In genomic region chr1:157040802-157041201, GRCh38 we compare ENCODE assay signal across 16 cellular contexts.
DNase-seq lines count a peak whose midpoint lies in the region; ATAC-seq lines count a peak whose summit lies in the region.
"Had no signal": no experiment of that assay in that cellular context is flagged by ENCODE, and none has a peak within 500 bp of the region (broad histone marks: within the 10 kb centered on the region; RNA-seq: fewer than 3 reads in every experiment).

No MANE protein-coding gene starts in this region.

- H3K27ac ChIP-seq in effector memory CD4-positive, alpha-beta T cell (ENCODE audit: insufficient read depth, low read length, poor library complexity, severe bottlenecking): no peak overlapping the region
- H3K27ac ChIP-seq: 22Rv1, neutrophil had no signal

- no peak overlapping the region for H3K4me3 ChIP-seq in effector memory CD4-positive, alpha-beta T cell (ENCODE audit: insufficient read depth, low read depth, low read length, poor library complexity, severe bottlenecking)

- H3K36me3 ChIP-seq in effector memory CD4-positive, alpha-beta T cell (ENCODE audit: control insufficient read depth, insufficient read depth, low read length): no peaks in the 10 kb centered on the region
- H3K36me3 ChIP-seq: neutrophil had no signal

- ATAC-seq in GM21367 (IDR thresholded peaks at IDR 0.05; ENCODE audit: unreplicated experiment): no peak
- ATAC-seq: stimulated activated naive CD8-positive, alpha-beta T cell treated with anti-CD3 and anti-CD28 coated beads, Interleukin-15, Interleukin-2, amounts not matched to agents 100 U/mL and 50 U/mL, for 24 hours had no signal

- H3K27me3 ChIP-seq in effector memory CD4-positive, alpha-beta T cell (replicated peaks; ENCODE audit: control insufficient read depth, insufficient read depth, low read length, poor library complexity, severe bottlenecking): peaks cover 11% of the 10 kb centered on the region

- DNase-seq in SIG-M5 treated with dmso at 0.1 percent for 504 hours (lab: John Stamatoyannopoulos, UW; ENCODE audit: unreplicated experiment) (peak; percentile 14), SIG-M5 (lab: John Stamatoyannopoulos, UW) (no peak), SKM-1 treated with dmso at 0.1 percent for 144 hours (lab: John Stamatoyannopoulos, UW; ENCODE audit: unreplicated experiment) (peak; percentile 29), fibroblast of peridontal ligament (ENCODE audit: extremely low read depth) (peak; percentile 87), NCI-H1436 (lab: John Stamatoyannopoulos, UW) (no peak)
- no peak for DNase-seq in effector memory CD4-positive, alpha-beta T cell
- no peak for DNase-seq in activated CD4-positive, alpha-beta T cell treated with anti-CD3 and anti-CD28 coated beads, Interleukin-2, amount 50 U/mL, for 4 hours
- DNase-seq: activated CD4-positive, CD25-positive, alpha-beta regulatory T cell; activated CD8-positive, alpha-beta memory T cell treated with anti-CD3 and anti-CD28 coated beads, Interleukin-2, amount 50 U/mL, for 48 hours; activated naive CD8-positive, alpha-beta T cell treated with anti-CD3 and anti-CD28 coated beads, Interleukin-2, amount 10 ng/mL, durations not matched to agents 7 days and 5 days; Calu3; mesendoderm; stimulated activated naive CD8-positive, alpha-beta T cell treated with anti-CD3 and anti-CD28 coated beads, Interleukin-15, Interleukin-2, amounts not matched to agents 100 U/mL and 50 U/mL, for 24 hours had no signal

- H3K4me1 ChIP-seq in effector memory CD4-positive, alpha-beta T cell (ENCODE audit: control insufficient read depth, insufficient read depth, low read length, poor library complexity, severe bottlenecking): peaks cover 3% of the 10 kb centered on the region

- H3K9me3 ChIP-seq in effector memory CD4-positive, alpha-beta T cell (ENCODE audit: control insufficient read depth, low read length): no peaks in the 10 kb centered on the region
- H3K9me3 ChIP-seq: neutrophil had no signal

Comparison
In these comparisons a context has a peak if more than half of its experiments do, and no peak if none do; other contexts are left out.
1. DNase-seq: peak in SIG-M5 treated with dmso at 0.1 percent for 504 hours (single experiment), SKM-1 treated with dmso at 0.1 percent for 144 hours (single experiment) and fibroblast of peridontal ligament (single experiment); none in SIG-M5 (single experiment), effector memory CD4-positive, alpha-beta T cell (0 of 3), NCI-H1436 (single experiment) and activated CD4-positive, alpha-beta T cell treated with anti-CD3 and anti-CD28 coated beads, Interleukin-2, amount 50 U/mL, for 4 hours (0 of 2).